ENCODE assay signal across 8 cellular contexts in the genomic region with DNA sequence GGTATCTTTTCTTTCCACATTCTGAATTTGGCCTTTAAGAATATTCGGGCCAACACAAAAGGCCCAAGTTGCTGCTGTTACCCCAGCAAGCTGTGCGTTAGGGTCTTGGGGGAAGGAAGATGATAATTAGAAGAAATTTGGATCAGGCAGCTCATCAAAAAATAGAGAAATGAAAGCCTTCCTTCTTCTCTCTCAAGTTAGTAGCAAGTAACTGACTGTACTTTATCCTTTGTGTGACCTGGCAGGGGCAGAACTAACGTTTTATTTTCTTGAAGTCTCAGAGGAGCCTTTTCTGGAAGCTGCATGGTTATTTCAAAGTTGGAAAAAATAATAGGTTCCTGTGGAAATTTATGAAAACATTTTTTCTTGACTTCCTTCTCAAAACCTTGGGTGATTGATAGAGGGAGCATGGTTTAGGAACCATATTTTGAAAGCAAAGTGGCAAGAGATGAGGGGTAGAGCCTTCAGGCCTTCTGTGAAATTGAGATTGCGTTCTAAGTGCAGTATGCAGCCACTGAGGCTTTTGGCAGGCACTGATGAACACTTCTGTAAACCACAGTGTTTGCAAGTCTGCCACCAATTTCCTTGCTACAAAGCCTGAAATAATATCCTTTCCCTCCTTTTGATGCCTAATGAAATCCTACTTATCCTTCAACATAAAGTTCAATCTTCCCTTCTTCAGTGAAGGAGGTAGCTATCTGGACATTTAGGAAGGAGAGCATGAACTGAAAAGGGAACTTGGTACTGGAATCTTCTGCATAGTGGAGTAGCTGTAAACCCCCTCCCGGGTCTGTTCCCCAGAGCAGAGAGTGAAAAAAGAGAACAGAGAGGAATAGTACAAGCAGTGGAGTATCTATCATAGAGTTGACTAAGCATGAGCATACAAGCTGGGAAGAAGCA.
A peak's percentile ranks its signal among the peaks of the same experiment; 100 is the strongest.
DNase-seq lines count a peak whose midpoint lies in the region; ATAC-seq and TF ChIP-seq lines count a peak whose summit lies in the region.

No MANE protein-coding gene starts in this region.

- H3K27me3 ChIP-seq in dorsolateral prefrontal cortex (no peaks in the 10 kb centered on the region), ovary (no peaks in the 10 kb centered on the region)

- H3K4me3 Mint-ChIP-seq in activated T-helper 2 cell treated with anti-CD3 and anti-CD28 coated beads, Interferon-gamma antibody, Interleukin-2, Interleukin-4, amounts not matched to agents 10 μg/mL and 5 μg/mL and 100 μg/mL, durations not matched to agents 14 hours and 24 hours and 36 hours (ENCODE audit: low read depth) = no peak overlapping the region

- H3K4me1 ChIP-seq in ovary (ENCODE audit: insufficient read depth) = peaks cover 2% of the 10 kb centered on the region

- TF ChIP-seq CTCF in dorsolateral prefrontal cortex (IDR thresholded peaks at IDR 0.05 in 54 of 56, conservative IDR thresholded peaks at IDR 0.05 in 2 of 56; ENCODE audit: low read depth in 1 of 56, partially characterized antibody in 56 of 56) (peak in 1 of 56 donors; percentile 10), lower leg skin (IDR thresholded peaks at IDR 0.05) (no peak), ovary (IDR thresholded peaks at IDR 0.05) (no peak)

- no peaks in the 10 kb centered on the region for H3K36me3 Mint-ChIP-seq in activated T-helper 2 cell treated with anti-CD3 and anti-CD28 coated beads, Interferon-gamma antibody, Interleukin-2, Interleukin-4, amounts not matched to agents 10 μg/mL and 5 μg/mL and 100 μg/mL, durations not matched to agents 14 hours and 24 hours and 36 hours (ENCODE audit: low read depth)

- H3K4me1 Mint-ChIP-seq in activated T-helper 2 cell treated with anti-CD3 and anti-CD28 coated beads, Interferon-gamma antibody, Interleukin-2, Interleukin-4, amounts not matched to agents 10 μg/mL and 5 μg/mL and 100 μg/mL, durations not matched to agents 14 hours and 24 hours and 36 hours (ENCODE audit: low read depth) = peaks cover 15% of the 10 kb centered on the region

- intact Hi-C loops in dorsolateral prefrontal cortex (cut with DNase I) (no loop called here), lower leg skin (cut with DNase I; ENCODE audit: low total_unique reads) (no loop called here), ovary (cut with DNase I) (no loop called here)
- intact Hi-C loops in activated T-helper 2 cell treated with anti-CD3 and anti-CD28 coated beads, Interferon-gamma antibody, Interleukin-2, Interleukin-4, amounts not matched to agents 10 μg/mL and 5 μg/mL and 100 μg/mL, durations not matched to agents 14 hours and 24 hours and 36 hours (cut with micrococcal nuclease) = no loop called here

- TF ChIP-seq EP300 in ovary (IDR thresholded peaks at IDR 0.05) = no peak

- peak overlapping the region in 32 of 59 donors; percentile 1 to 46 (median 20) for H3K4me3 ChIP-seq in dorsolateral prefrontal cortex
- no peak overlapping the region for H3K4me3 ChIP-seq in skin epidermis
- no peak overlapping the region for H3K4me3 ChIP-seq in lower leg skin (ENCODE audit: low read depth, poor library complexity, severe bottlenecking)
- no peak overlapping the region for H3K4me3 ChIP-seq in ovary

- no peak for DNase-seq in dorsolateral prefrontal cortex
- no peak for DNase-seq in NCI-H510A treated with DMSO at 0.1 percent for 48 hours (lab: John Stamatoyannopoulos, UW)
- DNase-seq in lower leg skin (ENCODE audit: low spot score in 2 of 2) = no peak
- no peak for DNase-seq in activated T-helper 2 cell treated with anti-CD3 and anti-CD28 coated beads, Interferon-gamma antibody, Interleukin-2, Interleukin-4, amounts not matched to agents 10 μg/mL and 5 μg/mL and 100 μg/mL, durations not matched to agents 14 hours and 24 hours and 36 hours (ENCODE audit: low spot score)
- no peak for DNase-seq in ovary

- H3K27me3 Mint-ChIP-seq in activated T-helper 2 cell treated with anti-CD3 and anti-CD28 coated beads, Interferon-gamma antibody, Interleukin-2, Interleukin-4, amounts not matched to agents 10 μg/mL and 5 μg/mL and 100 μg/mL, durations not matched to agents 14 hours and 24 hours and 36 hours (ENCODE audit: low read depth) = peaks cover 2% of the 10 kb centered on the region

- TF ChIP-seq POLR2A in lower leg skin (IDR thresholded peaks at IDR 0.05) (no peak), ovary (IDR thresholded peaks at IDR 0.05) (no peak)

- ATAC-seq in GM19455 (IDR thresholded peaks at IDR 0.05; ENCODE audit: unreplicated experiment) (peak; percentile 56), HG03460 (IDR thresholded peaks at IDR 0.05; ENCODE audit: unreplicated experiment) (peak; percentile 85)

- no peak overlapping the region for H3K27ac Mint-ChIP-seq in activated T-helper 2 cell treated with anti-CD3 and anti-CD28 coated beads, Interferon-gamma antibody, Interleukin-2, Interleukin-4, amounts not matched to agents 10 μg/mL and 5 μg/mL and 100 μg/mL, durations not matched to agents 14 hours and 24 hours and 36 hours

- H3K9me3 ChIP-seq in ovary = no peaks in the 10 kb centered on the region

- H3K36me3 ChIP-seq in ovary = no peaks in the 10 kb centered on the region

- peak overlapping the region in 56 of 59 donors; percentile 8 to 87 (median 71) for H3K27ac ChIP-seq in dorsolateral prefrontal cortex
- H3K27ac ChIP-seq in skin epidermis = peak overlapping the region in 19 of 21 experiments; percentile 1 to 81 (median 68)
- H3K27ac ChIP-seq in ovary = peak overlapping the region in 1 of 2 donors; percentile 59

- no peaks in the 10 kb centered on the region for H3K9me3 Mint-ChIP-seq in activated T-helper 2 cell treated with anti-CD3 and anti-CD28 coated beads, Interferon-gamma antibody, Interleukin-2, Interleukin-4, amounts not matched to agents 10 μg/mL and 5 μg/mL and 100 μg/mL, durations not matched to agents 14 hours and 24 hours and 36 hours

- 42 to 46% methylated on average over 5 of the region's 5 CpGs for WGBS in lower leg skin, 2 donors
- 24 to 32% (median 30%) methylated on average over 5 of the region's 5 CpGs for WGBS in ovary, 3 donors

Comparison
In these comparisons a context has a peak if more than half of its experiments do, and no peak if none do; other contexts are left out.
1. H3K4me3 ChIP-seq: peak in dorsolateral prefrontal cortex (32 of 59); none in skin epidermis (0 of 7), lower leg skin (single experiment) and ovary (single experiment).